8 cellular contexts compared by ENCODE assay signal in the genomic region with DNA sequence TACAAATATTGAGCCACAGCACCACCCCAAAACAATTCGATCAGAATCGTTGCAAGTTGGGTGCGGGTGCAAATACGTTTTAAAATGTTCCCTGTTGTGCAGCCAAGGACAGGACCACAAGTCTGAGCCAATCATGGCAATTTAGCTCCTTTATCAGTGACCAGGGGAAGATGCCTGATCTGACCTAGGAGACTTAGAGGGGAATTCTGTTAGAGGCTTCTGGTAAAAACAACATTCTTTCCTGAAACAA. TPM values are rescaled to one million over a fixed set of nuclear protein-coding genes. Genes with fewer than 3 reads are reported as not detected.
DNase-seq lines count a peak whose midpoint lies in the region; ATAC-seq and TF ChIP-seq lines count a peak whose summit lies in the region.

No MANE protein-coding gene starts in this region.

- peaks cover 6% of the 10 kb centered on the region for H3K4me1 ChIP-seq in foreskin keratinocyte

- no peaks in the 10 kb centered on the region for H3K36me3 ChIP-seq in SK-N-MC (ENCODE audit: insufficient read depth, low read length)

- H3K27me3 Mint-ChIP-seq in HFFc6 (ENCODE audit: insufficient read depth): no peaks in the 10 kb centered on the region

- H3K9ac ChIP-seq in SK-N-MC (ENCODE audit: insufficient read length): peak overlapping the region; percentile 69

- H3K4me3 ChIP-seq in SK-N-MC: peak overlapping the region; percentile 84

- DNase-seq in HFFc6: no peak
- no peak for DNase-seq in SK-N-MC (ENCODE audit: low read depth, low spot score)
- no peak for DNase-seq in foreskin keratinocyte
- no peak for DNase-seq in sciatic nerve (ENCODE audit: low spot score)
- DNase-seq in COLO829 (ENCODE audit: low spot score): no peak
- DNase-seq in OCI-M2 (lab: John Stamatoyannopoulos, UW; ENCODE audit: unreplicated experiment): no peak
- DNase-seq in NCI-H187 treated with DMSO at 0.1 percent for 48 hours (lab: John Stamatoyannopoulos, UW): no peak

- H3K27ac Mint-ChIP-seq in HFFc6: no peak overlapping the region

- H3K9me3 ChIP-seq in SK-N-MC (ENCODE audit: low read depth, low read length): no peaks in the 10 kb centered on the region

- no peaks in the 10 kb centered on the region for H3K36me3 Mint-ChIP-seq in HFFc6 (ENCODE audit: low read depth)

- H3K27ac ChIP-seq in SK-N-MC (no peak overlapping the region), foreskin keratinocyte (no peak overlapping the region)

- no peaks in the 10 kb centered on the region for H3K27me3 ChIP-seq in foreskin keratinocyte

- ATAC-seq in GM18498 (IDR thresholded peaks at IDR 0.05; ENCODE audit: unreplicated experiment) (peak; percentile 10), foreskin keratinocyte (peak; percentile 50), sciatic nerve (peak; percentile 18)

- no peaks in the 10 kb centered on the region for H3K9me3 Mint-ChIP-seq in HFFc6

- H3K4me3 Mint-ChIP-seq in HFFc6: peak overlapping the region; percentile 95

- TF ChIP-seq CTCF in HFFc6 (IDR thresholded peaks at IDR 0.05): no peak
- TF ChIP-seq CTCF in foreskin keratinocyte (conservative IDR thresholded peaks at IDR 0.05): no peak

- peaks cover 16% of the 10 kb centered on the region for H3K4me1 Mint-ChIP-seq in HFFc6 (ENCODE audit: low read depth)

- intact Hi-C loops in sciatic nerve (cut with DNase I): no loop called here

RNA-seq across cellular contexts. Expression of gene PTP4A1, which starts 25.6 kb away (rescaled TPM):
- total RNA-seq in HFFc6 (2021; fragmentation: NEBNext Ultra II Directional; extraction: Animal tissue kit (Norgen Biotek cat#: 25700)): 100 to 1,000 TPM in 3 of 6 experiments, 10 to 100 TPM in 3; 86.1 to 109 (median 98.0) TPM
- total RNA-seq in foreskin keratinocyte (77.0 and 78.5 TPM in 2 replicates), sciatic nerve (39.1 TPM)
- polyA plus RNA-seq in foreskin keratinocyte: 39.6 and 48.9 TPM in 2 replicates

RNA-seq across cellular contexts. Expression of gene PHF3, which starts 37.7 kb away (rescaled TPM):
- 10 to 100 TPM; 22.4 to 27.8 (median 26.2) TPM for total RNA-seq in HFFc6 (2021; fragmentation: NEBNext Ultra II Directional; extraction: Animal tissue kit (Norgen Biotek cat#: 25700))
- total RNA-seq in foreskin keratinocyte (31.6 and 34.2 TPM in 2 replicates), sciatic nerve (88.5 TPM)
- polyA plus RNA-seq in foreskin keratinocyte: 3.9 and 5.0 TPM in 2 replicates
